1 cellular context compared by ENCODE assay signal in the genomic region with DNA sequence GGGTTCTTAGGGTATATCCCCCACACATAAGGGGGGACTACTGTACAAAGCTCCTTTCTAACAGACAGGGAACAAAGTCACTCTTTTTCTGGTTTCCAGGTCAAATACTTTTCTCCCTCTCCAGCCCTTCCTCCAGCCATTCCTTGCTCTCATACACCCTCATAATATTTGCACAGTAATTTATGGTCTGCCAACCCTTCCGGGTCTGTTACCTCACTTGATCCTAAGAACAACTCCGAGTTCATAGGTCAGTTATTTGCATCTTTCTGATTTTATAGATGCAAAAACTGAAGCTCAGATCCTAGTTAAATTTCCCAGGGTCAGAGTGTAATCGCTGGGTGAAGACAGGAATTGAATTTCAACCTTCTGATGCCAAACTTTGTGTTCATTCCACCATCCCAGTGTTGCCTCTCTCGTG.
TF ChIP-seq lines count a peak whose summit lies in the region.

No MANE protein-coding gene starts in this region.

TF ChIP-seq in HepG2, 621 proteins besides CTCF, POLR2A, EP300 and RAD21 (continued from another document and continues in another):
- TF ChIP-seq, protein P1, sequence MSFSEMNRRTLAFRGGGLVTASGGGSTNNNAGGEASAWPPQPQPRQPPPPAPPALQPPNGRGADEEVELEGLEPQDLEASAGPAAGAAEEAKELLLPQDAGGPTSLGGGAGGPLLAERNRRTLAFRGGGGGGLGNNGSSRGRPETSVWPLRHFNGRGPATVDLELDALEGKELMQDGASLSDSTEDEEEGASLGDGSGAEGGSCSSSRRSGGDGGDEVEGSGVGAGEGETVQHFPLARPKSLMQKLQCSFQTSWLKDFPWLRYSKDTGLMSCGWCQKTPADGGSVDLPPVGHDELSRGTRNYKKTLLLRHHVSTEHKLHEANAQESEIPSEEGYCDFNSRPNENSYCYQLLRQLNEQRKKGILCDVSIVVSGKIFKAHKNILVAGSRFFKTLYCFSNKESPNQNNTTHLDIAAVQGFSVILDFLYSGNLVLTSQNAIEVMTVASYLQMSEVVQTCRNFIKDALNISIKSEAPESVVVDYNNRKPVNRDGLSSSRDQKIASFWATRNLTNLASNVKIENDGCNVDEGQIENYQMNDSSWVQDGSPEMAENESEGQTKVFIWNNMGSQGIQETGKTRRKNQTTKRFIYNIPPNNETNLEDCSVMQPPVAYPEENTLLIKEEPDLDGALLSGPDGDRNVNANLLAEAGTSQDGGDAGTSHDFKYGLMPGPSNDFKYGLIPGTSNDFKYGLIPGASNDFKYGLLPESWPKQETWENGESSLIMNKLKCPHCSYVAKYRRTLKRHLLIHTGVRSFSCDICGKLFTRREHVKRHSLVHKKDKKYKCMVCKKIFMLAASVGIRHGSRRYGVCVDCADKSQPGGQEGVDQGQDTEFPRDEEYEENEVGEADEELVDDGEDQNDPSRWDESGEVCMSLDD (CRISPR knock-in tag; IDR thresholded peaks at IDR 0.05; ENCODE audit: borderline replicate concordance), result peak; percentile 94; the same call in 1 of the 2 replicates
- TF ChIP-seq MEIS1 (CRISPR knock-in tag; IDR thresholded peaks at IDR 0.05; ENCODE audit: borderline replicate concordance) (no peak), POLR2AphosphoS2 (IDR thresholded peaks at IDR 0.05; ENCODE audit: low read depth, low read length) (no peak), KMT2A (CRISPR knock-in tag; IDR thresholded peaks at IDR 0.05) (no peak), CBX2 (IDR thresholded peaks at IDR 0.05; ENCODE audit: low read depth, low read length) (no peak), CBX2 (CRISPR knock-in tag; IDR thresholded peaks at IDR 0.05; ENCODE audit: low read depth) (no peak), HNRNPK (IDR thresholded peaks at IDR 0.05; ENCODE audit: low read depth, low read length, poor library complexity, severe bottlenecking) (no peak), NCOR1 (IDR thresholded peaks at IDR 0.05; ENCODE audit: borderline replicate concordance, low read length) (peak; percentile 76; the same call in 1 of the 2 replicates), ZNF746 (CRISPR knock-in tag; IDR thresholded peaks at IDR 0.05) (no peak), KLF15 (CRISPR knock-in tag; IDR thresholded peaks at IDR 0.05; ENCODE audit: borderline replicate concordance) (no peak), MED1 (CRISPR knock-in tag; IDR thresholded peaks at IDR 0.05) (peak; percentile 76), ZNF44 (CRISPR knock-in tag; IDR thresholded peaks at IDR 0.05) (no peak), ZNF788 (CRISPR knock-in tag; IDR thresholded peaks at IDR 0.05; ENCODE audit: borderline replicate concordance) (no peak), ZNF549 (CRISPR knock-in tag; IDR thresholded peaks at IDR 0.05) (no peak), ZKSCAN8 (CRISPR knock-in tag; IDR thresholded peaks at IDR 0.05; ENCODE audit: borderline replicate concordance) (no peak), ZNF235 (CRISPR knock-in tag; IDR thresholded peaks at IDR 0.05; ENCODE audit: borderline replicate concordance) (no peak), PRPF4 (IDR thresholded peaks at IDR 0.05; ENCODE audit: low read depth, low read length, poor library complexity, severe bottlenecking) (no peak), AHR (CRISPR knock-in tag; IDR thresholded peaks at IDR 0.05) (no peak), FOXO1 (CRISPR knock-in tag; IDR thresholded peaks at IDR 0.05) (0 out of 2 replicates have a peak, but pooled peaks have one; percentile 61), ZNF10 (CRISPR knock-in tag; IDR thresholded peaks at IDR 0.05; ENCODE audit: borderline replicate concordance, low read depth) (no peak), MATR3 (CRISPR knock-in tag; IDR thresholded peaks at IDR 0.05) (no peak), MAZ (IDR thresholded peaks at IDR 0.05; ENCODE audit: borderline replicate concordance, low read depth, low read length) (no peak), MAZ (CRISPR knock-in tag; IDR thresholded peaks at IDR 0.05; ENCODE audit: low read depth) (no peak), ZNF775 (CRISPR knock-in tag; IDR thresholded peaks at IDR 0.05; ENCODE audit: borderline replicate concordance) (no peak), SIN3B (IDR thresholded peaks at IDR 0.05; ENCODE audit: low read length) (no peak), ZNF589 (CRISPR knock-in tag; conservative IDR thresholded peaks at IDR 0.05) (no peak), FOXK1 (CRISPR knock-in tag; IDR thresholded peaks at IDR 0.05; ENCODE audit: borderline replicate concordance, low read depth) (peak; percentile 26; the same call in 1 of the 2 replicates)
- TF ChIP-seq, protein P2, sequence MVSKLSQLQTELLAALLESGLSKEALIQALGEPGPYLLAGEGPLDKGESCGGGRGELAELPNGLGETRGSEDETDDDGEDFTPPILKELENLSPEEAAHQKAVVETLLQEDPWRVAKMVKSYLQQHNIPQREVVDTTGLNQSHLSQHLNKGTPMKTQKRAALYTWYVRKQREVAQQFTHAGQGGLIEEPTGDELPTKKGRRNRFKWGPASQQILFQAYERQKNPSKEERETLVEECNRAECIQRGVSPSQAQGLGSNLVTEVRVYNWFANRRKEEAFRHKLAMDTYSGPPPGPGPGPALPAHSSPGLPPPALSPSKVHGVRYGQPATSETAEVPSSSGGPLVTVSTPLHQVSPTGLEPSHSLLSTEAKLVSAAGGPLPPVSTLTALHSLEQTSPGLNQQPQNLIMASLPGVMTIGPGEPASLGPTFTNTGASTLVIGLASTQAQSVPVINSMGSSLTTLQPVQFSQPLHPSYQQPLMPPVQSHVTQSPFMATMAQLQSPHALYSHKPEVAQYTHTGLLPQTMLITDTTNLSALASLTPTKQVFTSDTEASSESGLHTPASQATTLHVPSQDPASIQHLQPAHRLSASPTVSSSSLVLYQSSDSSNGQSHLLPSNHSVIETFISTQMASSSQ (IDR thresholded peaks at IDR 0.05; ENCODE audit: low read depth), result 0 out of 2 replicates have a peak, but pooled peaks have one; percentile 15
- TF ChIP-seq, protein P2 (CRISPR knock-in tag; IDR thresholded peaks at IDR 0.05; ENCODE audit: borderline replicate concordance), result peak; percentile 52; the same call in 1 of the 2 replicates
- TF ChIP-seq, protein P3, sequence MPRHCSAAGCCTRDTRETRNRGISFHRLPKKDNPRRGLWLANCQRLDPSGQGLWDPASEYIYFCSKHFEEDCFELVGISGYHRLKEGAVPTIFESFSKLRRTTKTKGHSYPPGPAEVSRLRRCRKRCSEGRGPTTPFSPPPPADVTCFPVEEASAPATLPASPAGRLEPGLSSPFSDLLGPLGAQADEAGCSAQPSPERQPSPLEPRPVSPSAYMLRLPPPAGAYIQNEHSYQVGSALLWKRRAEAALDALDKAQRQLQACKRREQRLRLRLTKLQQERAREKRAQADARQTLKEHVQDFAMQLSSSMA (CRISPR knock-in tag; IDR thresholded peaks at IDR 0.05), result no peak
- TF ChIP-seq, protein P4, sequence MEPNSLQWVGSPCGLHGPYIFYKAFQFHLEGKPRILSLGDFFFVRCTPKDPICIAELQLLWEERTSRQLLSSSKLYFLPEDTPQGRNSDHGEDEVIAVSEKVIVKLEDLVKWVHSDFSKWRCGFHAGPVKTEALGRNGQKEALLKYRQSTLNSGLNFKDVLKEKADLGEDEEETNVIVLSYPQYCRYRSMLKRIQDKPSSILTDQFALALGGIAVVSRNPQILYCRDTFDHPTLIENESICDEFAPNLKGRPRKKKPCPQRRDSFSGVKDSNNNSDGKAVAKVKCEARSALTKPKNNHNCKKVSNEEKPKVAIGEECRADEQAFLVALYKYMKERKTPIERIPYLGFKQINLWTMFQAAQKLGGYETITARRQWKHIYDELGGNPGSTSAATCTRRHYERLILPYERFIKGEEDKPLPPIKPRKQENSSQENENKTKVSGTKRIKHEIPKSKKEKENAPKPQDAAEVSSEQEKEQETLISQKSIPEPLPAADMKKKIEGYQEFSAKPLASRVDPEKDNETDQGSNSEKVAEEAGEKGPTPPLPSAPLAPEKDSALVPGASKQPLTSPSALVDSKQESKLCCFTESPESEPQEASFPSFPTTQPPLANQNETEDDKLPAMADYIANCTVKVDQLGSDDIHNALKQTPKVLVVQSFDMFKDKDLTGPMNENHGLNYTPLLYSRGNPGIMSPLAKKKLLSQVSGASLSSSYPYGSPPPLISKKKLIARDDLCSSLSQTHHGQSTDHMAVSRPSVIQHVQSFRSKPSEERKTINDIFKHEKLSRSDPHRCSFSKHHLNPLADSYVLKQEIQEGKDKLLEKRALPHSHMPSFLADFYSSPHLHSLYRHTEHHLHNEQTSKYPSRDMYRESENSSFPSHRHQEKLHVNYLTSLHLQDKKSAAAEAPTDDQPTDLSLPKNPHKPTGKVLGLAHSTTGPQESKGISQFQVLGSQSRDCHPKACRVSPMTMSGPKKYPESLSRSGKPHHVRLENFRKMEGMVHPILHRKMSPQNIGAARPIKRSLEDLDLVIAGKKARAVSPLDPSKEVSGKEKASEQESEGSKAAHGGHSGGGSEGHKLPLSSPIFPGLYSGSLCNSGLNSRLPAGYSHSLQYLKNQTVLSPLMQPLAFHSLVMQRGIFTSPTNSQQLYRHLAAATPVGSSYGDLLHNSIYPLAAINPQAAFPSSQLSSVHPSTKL (CRISPR knock-in tag; IDR thresholded peaks at IDR 0.05), result peak; percentile 92
- TF ChIP-seq, protein P5, sequence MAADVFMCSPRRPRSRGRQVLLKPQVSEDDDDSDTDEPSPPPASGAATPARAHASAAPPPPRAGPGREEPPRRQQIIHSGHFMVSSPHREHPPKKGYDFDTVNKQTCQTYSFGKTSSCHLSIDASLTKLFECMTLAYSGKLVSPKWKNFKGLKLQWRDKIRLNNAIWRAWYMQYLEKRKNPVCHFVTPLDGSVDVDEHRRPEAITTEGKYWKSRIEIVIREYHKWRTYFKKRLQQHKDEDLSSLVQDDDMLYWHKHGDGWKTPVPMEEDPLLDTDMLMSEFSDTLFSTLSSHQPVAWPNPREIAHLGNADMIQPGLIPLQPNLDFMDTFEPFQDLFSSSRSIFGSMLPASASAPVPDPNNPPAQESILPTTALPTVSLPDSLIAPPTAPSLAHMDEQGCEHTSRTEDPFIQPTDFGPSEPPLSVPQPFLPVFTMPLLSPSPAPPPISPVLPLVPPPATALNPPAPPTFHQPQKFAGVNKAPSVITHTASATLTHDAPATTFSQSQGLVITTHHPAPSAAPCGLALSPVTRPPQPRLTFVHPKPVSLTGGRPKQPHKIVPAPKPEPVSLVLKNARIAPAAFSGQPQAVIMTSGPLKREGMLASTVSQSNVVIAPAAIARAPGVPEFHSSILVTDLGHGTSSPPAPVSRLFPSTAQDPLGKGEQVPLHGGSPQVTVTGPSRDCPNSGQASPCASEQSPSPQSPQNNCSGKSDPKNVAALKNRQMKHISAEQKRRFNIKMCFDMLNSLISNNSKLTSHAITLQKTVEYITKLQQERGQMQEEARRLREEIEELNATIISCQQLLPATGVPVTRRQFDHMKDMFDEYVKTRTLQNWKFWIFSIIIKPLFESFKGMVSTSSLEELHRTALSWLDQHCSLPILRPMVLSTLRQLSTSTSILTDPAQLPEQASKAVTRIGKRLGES (CRISPR knock-in tag; IDR thresholded peaks at IDR 0.05; ENCODE audit: borderline replicate concordance), result no peak
- TF ChIP-seq, protein P6, sequence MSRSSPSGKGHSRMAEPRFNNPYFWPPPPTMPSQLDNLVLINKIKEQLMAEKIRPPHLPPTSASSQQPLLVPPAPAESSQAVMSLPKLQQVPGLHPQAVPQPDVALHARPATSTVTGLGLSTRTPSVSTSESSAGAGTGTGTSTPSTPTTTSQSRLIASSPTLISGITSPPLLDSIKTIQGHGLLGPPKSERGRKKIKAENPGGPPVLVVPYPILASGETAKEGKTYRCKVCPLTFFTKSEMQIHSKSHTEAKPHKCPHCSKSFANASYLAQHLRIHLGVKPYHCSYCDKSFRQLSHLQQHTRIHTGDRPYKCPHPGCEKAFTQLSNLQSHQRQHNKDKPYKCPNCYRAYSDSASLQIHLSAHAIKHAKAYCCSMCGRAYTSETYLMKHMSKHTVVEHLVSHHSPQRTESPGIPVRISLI (CRISPR knock-in tag; IDR thresholded peaks at IDR 0.05; ENCODE audit: borderline replicate concordance), result no peak
- TF ChIP-seq, protein P7, sequence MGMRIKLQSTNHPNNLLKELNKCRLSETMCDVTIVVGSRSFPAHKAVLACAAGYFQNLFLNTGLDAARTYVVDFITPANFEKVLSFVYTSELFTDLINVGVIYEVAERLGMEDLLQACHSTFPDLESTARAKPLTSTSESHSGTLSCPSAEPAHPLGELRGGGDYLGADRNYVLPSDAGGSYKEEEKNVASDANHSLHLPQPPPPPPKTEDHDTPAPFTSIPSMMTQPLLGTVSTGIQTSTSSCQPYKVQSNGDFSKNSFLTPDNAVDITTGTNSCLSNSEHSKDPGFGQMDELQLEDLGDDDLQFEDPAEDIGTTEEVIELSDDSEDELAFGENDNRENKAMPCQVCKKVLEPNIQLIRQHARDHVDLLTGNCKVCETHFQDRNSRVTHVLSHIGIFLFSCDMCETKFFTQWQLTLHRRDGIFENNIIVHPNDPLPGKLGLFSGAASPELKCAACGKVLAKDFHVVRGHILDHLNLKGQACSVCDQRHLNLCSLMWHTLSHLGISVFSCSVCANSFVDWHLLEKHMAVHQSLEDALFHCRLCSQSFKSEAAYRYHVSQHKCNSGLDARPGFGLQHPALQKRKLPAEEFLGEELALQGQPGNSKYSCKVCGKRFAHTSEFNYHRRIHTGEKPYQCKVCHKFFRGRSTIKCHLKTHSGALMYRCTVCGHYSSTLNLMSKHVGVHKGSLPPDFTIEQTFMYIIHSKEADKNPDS (CRISPR knock-in tag; IDR thresholded peaks at IDR 0.05), result no peak
- TF ChIP-seq, protein P8, sequence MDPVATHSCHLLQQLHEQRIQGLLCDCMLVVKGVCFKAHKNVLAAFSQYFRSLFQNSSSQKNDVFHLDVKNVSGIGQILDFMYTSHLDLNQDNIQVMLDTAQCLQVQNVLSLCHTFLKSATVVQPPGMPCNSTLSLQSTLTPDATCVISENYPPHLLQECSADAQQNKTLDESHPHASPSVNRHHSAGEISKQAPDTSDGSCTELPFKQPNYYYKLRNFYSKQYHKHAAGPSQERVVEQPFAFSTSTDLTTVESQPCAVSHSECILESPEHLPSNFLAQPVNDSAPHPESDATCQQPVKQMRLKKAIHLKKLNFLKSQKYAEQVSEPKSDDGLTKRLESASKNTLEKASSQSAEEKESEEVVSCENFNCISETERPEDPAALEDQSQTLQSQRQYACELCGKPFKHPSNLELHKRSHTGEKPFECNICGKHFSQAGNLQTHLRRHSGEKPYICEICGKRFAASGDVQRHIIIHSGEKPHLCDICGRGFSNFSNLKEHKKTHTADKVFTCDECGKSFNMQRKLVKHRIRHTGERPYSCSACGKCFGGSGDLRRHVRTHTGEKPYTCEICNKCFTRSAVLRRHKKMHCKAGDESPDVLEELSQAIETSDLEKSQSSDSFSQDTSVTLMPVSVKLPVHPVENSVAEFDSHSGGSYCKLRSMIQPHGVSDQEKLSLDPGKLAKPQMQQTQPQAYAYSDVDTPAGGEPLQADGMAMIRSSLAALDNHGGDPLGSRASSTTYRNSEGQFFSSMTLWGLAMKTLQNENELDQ (CRISPR knock-in tag; IDR thresholded peaks at IDR 0.05; ENCODE audit: borderline replicate concordance), result no peak
- TF ChIP-seq, protein P9, sequence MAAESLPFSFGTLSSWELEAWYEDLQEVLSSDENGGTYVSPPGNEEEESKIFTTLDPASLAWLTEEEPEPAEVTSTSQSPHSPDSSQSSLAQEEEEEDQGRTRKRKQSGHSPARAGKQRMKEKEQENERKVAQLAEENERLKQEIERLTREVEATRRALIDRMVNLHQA (CRISPR knock-in tag; IDR thresholded peaks at IDR 0.05), result no peak
